In the genomic region with DNA sequence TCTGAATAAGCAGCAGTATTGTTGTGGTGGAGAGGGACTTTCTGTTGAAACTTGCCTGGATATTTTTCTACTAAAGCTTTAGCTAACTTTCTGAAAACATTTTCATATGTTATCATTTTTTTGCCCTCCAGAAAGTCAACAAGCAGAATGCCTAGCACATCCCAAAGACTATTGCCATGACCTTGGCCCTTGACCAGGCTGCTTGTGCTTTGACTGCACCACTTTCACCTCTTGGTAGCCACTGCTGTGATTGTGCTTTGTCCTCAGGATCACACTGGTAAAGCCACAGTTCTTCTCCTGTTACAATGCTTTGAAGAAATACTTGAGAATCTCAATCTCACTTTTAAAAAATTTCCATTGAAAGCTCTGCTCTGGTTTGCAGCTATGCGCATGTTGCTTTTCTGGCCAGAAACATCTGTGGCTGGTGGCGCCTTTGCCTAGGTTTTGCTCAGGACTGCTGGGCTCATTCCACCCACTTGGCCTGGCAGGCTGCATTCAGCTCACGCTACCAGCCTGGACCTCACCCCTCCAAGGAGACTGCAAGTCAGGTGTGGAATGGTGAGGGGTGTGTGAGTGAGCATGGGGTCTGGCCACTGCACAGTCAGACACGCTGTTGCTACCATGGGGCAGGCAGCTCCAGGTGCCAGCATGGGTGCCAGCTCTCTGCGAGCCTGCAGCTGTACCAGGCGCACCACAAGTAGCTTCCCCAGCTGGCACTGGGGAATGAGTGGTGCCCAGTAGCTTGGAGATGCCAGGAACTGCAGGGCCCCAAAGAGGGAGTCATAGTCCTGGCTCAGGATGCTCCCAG, we compare ENCODE assay signal across 36 cellular contexts.
"Had no signal": no experiment of that assay in that cellular context is flagged by ENCODE, and none has a peak within 500 bp of the region (broad histone marks: within the 10 kb centered on the region; RNA-seq: fewer than 3 reads in every experiment).

No MANE protein-coding gene starts in this region.

- ATAC-seq: activated CD8-positive, alpha-beta T cell treated with anti-CD3 and anti-CD28 coated beads for 36 hours; PC-3; Right ventricle myocardium inferior had no signal

- H3K4me1 ChIP-seq: ascending aorta, SJCRH30 had no signal

- H3K27ac Mint-ChIP-seq: activated CD8-positive, alpha-beta T cell treated with anti-CD3 and anti-CD28 coated beads for 36 hours; activated naive CD4-positive, alpha-beta T cell treated with anti-CD3 and anti-CD28 coated beads, Interleukin-2, amount 50 U/mL, for 24 hours; activated naive CD8-positive, alpha-beta T cell treated with anti-CD3 and anti-CD28 coated beads, Interleukin-2, amount 10 ng/mL, durations not matched to agents 7 days and 5 days; activated T-cell treated with anti-CD3 and anti-CD28 coated beads, Interleukin-2, amount 50 U/mL, for 24 hours; activated T-helper 2 cell treated with anti-CD3 and anti-CD28 coated beads, Interferon-gamma antibody, Interleukin-2, Interleukin-4, amounts not matched to agents 10 μg/mL and 5 μg/mL and 100 μg/mL, durations not matched to agents 14 hours and 24 hours and 36 hours had no signal

- H3K4me3 ChIP-seq: ascending aorta, cardiac muscle cell, MG63, SJCRH30, SK-N-MC had no signal

- H3K27ac ChIP-seq: ascending aorta, cardiac muscle cell, RWPE1, SJCRH30, SK-N-MC, WERI-Rb-1 had no signal

- H3K27me3 Mint-ChIP-seq: activated CD8-positive, alpha-beta T cell treated with anti-CD3 and anti-CD28 coated beads for 36 hours; activated naive CD4-positive, alpha-beta T cell treated with anti-CD3 and anti-CD28 coated beads, Interleukin-2, amount 50 U/mL, for 24 hours; activated naive CD8-positive, alpha-beta T cell treated with anti-CD3 and anti-CD28 coated beads, Interleukin-2, amount 10 ng/mL, durations not matched to agents 7 days and 5 days; activated T-cell treated with anti-CD3 and anti-CD28 coated beads, Interleukin-2, amount 50 U/mL, for 24 hours; central memory CD8-positive, alpha-beta T cell had no signal

- DNase-seq: activated CD4-positive, alpha-beta T cell treated with anti-CD3 and anti-CD28 coated beads for 1 hour; activated CD4-positive, alpha-beta T cell treated with anti-CD3 and anti-CD28 coated beads for 48 hours; activated CD4-positive, alpha-beta T cell treated with anti-CD3 and anti-CD28 coated beads, Interleukin-2, amount 50 U/mL, for 4 hours; activated CD4-positive, CD25-positive, alpha-beta regulatory T cell; activated CD8-positive, alpha-beta T cell treated with anti-CD3 and anti-CD28 coated beads for 36 hours; activated gamma-delta T cell; activated naive CD4-positive, alpha-beta T cell treated with Interleukin-2 at 50 U/mL for 16 hours; activated naive CD8-positive, alpha-beta T cell treated with anti-CD3 and anti-CD28 coated beads, Interleukin-2, amount 10 ng/mL, durations not matched to agents 7 days and 5 days; activated T-cell treated with anti-CD3 and anti-CD28 coated beads, Interleukin-2, amount 50 U/mL, for 24 hours; amygdala; Kasumi-1; KG1; MG63; NCI-H1048; NCI-H1105 treated with DMSO at 0.1 percent for 48 hours; NCI-H1436 treated with DMSO at 0.1 percent for 48 hours; NCI-H1694 treated with DMSO at 0.1 percent for 48 hours; NCI-H2029; NCI-H2107; NCI-H2171; NCI-H510A; NCI-H526; NCI-H748 treated with DMSO at 0.1 percent for 48 hours; NK-92 treated with Interleukin-12 subunit alpha and Interleukin-12 subunit beta, amount 100 ng/mL, for 24 hours; PC-3; SJCRH30; T1000; WERI-Rb-1 had no signal

- H3K27me3 ChIP-seq: ascending aorta, cardiac muscle cell, MG63, SJCRH30 had no signal

- H3K36me3 ChIP-seq: ascending aorta, cardiac muscle cell, MG63, SJCRH30, WERI-Rb-1 had no signal

- H3K9me3 ChIP-seq: ascending aorta, SJCRH30 had no signal

- H3K4me3 Mint-ChIP-seq: activated CD8-positive, alpha-beta T cell treated with anti-CD3 and anti-CD28 coated beads for 36 hours; activated naive CD4-positive, alpha-beta T cell treated with anti-CD3 and anti-CD28 coated beads, Interleukin-2, amount 50 U/mL, for 24 hours; activated naive CD8-positive, alpha-beta T cell treated with anti-CD3 and anti-CD28 coated beads, Interleukin-2, amount 10 ng/mL, durations not matched to agents 7 days and 5 days; activated T-cell treated with anti-CD3 and anti-CD28 coated beads, Interleukin-2, amount 50 U/mL, for 24 hours; central memory CD8-positive, alpha-beta T cell had no signal
